ENCODE assay signal across 27 cellular contexts in genomic region chr3:126897943-126898342, GRCh38.
"Had no signal": no experiment of that assay in that cellular context is flagged by ENCODE, and none has a peak within 500 bp of the region (broad histone marks: within the 10 kb centered on the region; RNA-seq: fewer than 3 reads in every experiment).

No MANE protein-coding gene starts in this region.

- H3K27ac ChIP-seq: heart left ventricle, left lung, neutrophil, prostate gland, right lobe of liver, stomach, thyroid gland, upper lobe of right lung had no signal

- H3K27ac Mint-ChIP-seq: naive thymus-derived CD8-positive, alpha-beta T cell; nephron; stimulated activated memory B cell treated with anti-CD40 and anti-IgM and Interleukin-4, amounts not matched to agents 10 μg/mL and 1 μg/mL and 100 μg/mL, for 72 hours had no signal

- H3K27me3 ChIP-seq: ovary, right lobe of liver, stomach, testis, thyroid gland, upper lobe of right lung had no signal

- ATAC-seq: heart left ventricle; left colon; left lung; naive thymus-derived CD8-positive, alpha-beta T cell; right lobe of liver; stimulated activated memory B cell treated with anti-CD40 and anti-IgM and Interleukin-4, amounts not matched to agents 10 μg/mL and 1 μg/mL and 100 μg/mL, for 72 hours; stimulated activated naive CD8-positive, alpha-beta T cell treated with anti-CD3 and anti-CD28 coated beads, Interleukin-15, Interleukin-2, amounts not matched to agents 100 U/mL and 50 U/mL, for 24 hours; upper lobe of right lung had no signal

- DNase-seq: heart left ventricle; hypothalamus; immature natural killer cell; kidney; left colon; left lung; naive thymus-derived CD8-positive, alpha-beta T cell; occipital lobe; ovary; stimulated activated CD4-positive, alpha-beta T cell treated with anti-CD3 and anti-CD28 coated beads, Interleukin-1b, Interleukin-23, amount 100 ng/mL, for 48 hours; stimulated activated CD4-positive, alpha-beta T cell treated with anti-CD3 and anti-CD28 coated beads, Interleukin-2, amount 100 ng/mL, for 48 hours; stimulated activated CD4-positive, alpha-beta T cell treated with anti-CD3 and anti-CD28 coated beads, Interleukin-4, amount 100 ng/mL, for 4 hours; stimulated activated CD8-positive, alpha-beta memory T cell treated with anti-CD3 and anti-CD28 coated beads, Interleukin-4, amount 100 ng/mL, for 48 hours; stimulated activated naive CD8-positive, alpha-beta T cell treated with anti-CD3 and anti-CD28 coated beads, Interleukin-15, Interleukin-2, amounts not matched to agents 100 U/mL and 50 U/mL, for 24 hours; stomach; thyroid gland; trophoblast cell; upper lobe of right lung had no signal

- H3K9me3 Mint-ChIP-seq: naive thymus-derived CD8-positive, alpha-beta T cell; nephron; neural crest cell; stimulated activated memory B cell treated with anti-CD40 and anti-IgM and Interleukin-4, amounts not matched to agents 10 μg/mL and 1 μg/mL and 100 μg/mL, for 72 hours had no signal

- H3K4me3 Mint-ChIP-seq: immature natural killer cell; naive thymus-derived CD8-positive, alpha-beta T cell; nephron; neural crest cell; stimulated activated memory B cell treated with anti-CD40 and anti-IgM and Interleukin-4, amounts not matched to agents 10 μg/mL and 1 μg/mL and 100 μg/mL, for 72 hours had no signal

- H3K4me1 Mint-ChIP-seq: immature natural killer cell; stimulated activated memory B cell treated with anti-CD40 and anti-IgM and Interleukin-4, amounts not matched to agents 10 μg/mL and 1 μg/mL and 100 μg/mL, for 72 hours had no signal

- H3K36me3 ChIP-seq: heart left ventricle, left lung, neutrophil, ovary, prostate gland, right lobe of liver, stomach, thyroid gland, upper lobe of right lung had no signal

- H3K4me2 ChIP-seq: smooth muscle cell had no signal

- H3K9me3 ChIP-seq: heart left ventricle, left lung, neutrophil, ovary, prostate gland, right lobe of liver, stomach, testis, thyroid gland, upper lobe of right lung had no signal

- H3K4me3 ChIP-seq: heart left ventricle, left lung, lung, ovary, prostate gland, right lobe of liver, smooth muscle cell, stomach, testis, thyroid gland, upper lobe of right lung had no signal

- H3K4me1 ChIP-seq: left lung, prostate gland, right lobe of liver had no signal
